ENCODE assay signal across 14 cellular contexts in genomic region chr14:69487226-69487625, GRCh38. TPM values are rescaled to one million over a fixed set of nuclear protein-coding genes. Genes with fewer than 3 reads are reported as not detected.
DNase-seq lines count a peak whose midpoint lies in the region; ATAC-seq and TF ChIP-seq lines count a peak whose summit lies in the region.
"Had no signal": no experiment of that assay in that cellular context is flagged by ENCODE, and none has a peak within 500 bp of the region (broad histone marks: within the 10 kb centered on the region; RNA-seq: fewer than 3 reads in every experiment).

No MANE protein-coding gene starts in this region.

- H3K4me3 Mint-ChIP-seq in glutamatergic neuron (ENCODE audit: unreplicated experiment): peak overlapping the region; percentile 8
- no peak overlapping the region for H3K4me3 Mint-ChIP-seq in stimulated activated effector memory CD8-positive, alpha-beta T cell treated with anti-CD3 and anti-CD28 coated beads, Interleukin-12 subunit alpha, Interleukin-12 subunit beta, amount 100 ng/mL, for 72 hours
- H3K4me3 Mint-ChIP-seq: B cell; CD4-positive, alpha-beta T cell; GM23338 had no signal

- H3K9me3 ChIP-seq in BLaER1 treated with 17β-estradiol and CSF1 and Interleukin-3, amounts not matched to agents 10 nM and 100 nM (replicated peaks in 1 of 11): no peaks in the 10 kb centered on the region
- H3K9me3 ChIP-seq in neuron (ENCODE audit: low read length) (no peaks in the 10 kb centered on the region), esophagus squamous epithelium (no peaks in the 10 kb centered on the region)
- H3K9me3 ChIP-seq: Caco-2 had no signal

- peaks cover 12% of the 10 kb centered on the region for H3K36me3 Mint-ChIP-seq in glutamatergic neuron (ENCODE audit: unreplicated experiment)
- no peaks in the 10 kb centered on the region for H3K36me3 Mint-ChIP-seq in stimulated activated effector memory CD8-positive, alpha-beta T cell treated with anti-CD3 and anti-CD28 coated beads, Interleukin-12 subunit alpha, Interleukin-12 subunit beta, amount 100 ng/mL, for 72 hours

- TF ChIP-seq POLR2A in esophagus squamous epithelium (IDR thresholded peaks at IDR 0.05): no peak

- no peak overlapping the region for H3K9ac ChIP-seq in BLaER1 treated with 17β-estradiol and CSF1 and Interleukin-3, amounts not matched to agents 10 nM and 100 nM

- DNase-seq in glutamatergic neuron (peak; percentile 72), GM03348 (ENCODE audit: low spot score) (no peak), esophagus squamous epithelium (lab: John Stamatoyannopoulos, UW) (no peak)
- no peak for DNase-seq in stimulated activated effector memory CD8-positive, alpha-beta T cell treated with anti-CD3 and anti-CD28 coated beads, Interleukin-12 subunit alpha, Interleukin-12 subunit beta, amount 100 ng/mL, for 72 hours (ENCODE audit: low spot score in 2 of 2)
- DNase-seq: Caco-2; CD4-positive, alpha-beta T cell; HCEC 1CT had no signal

- H3K9me3 Mint-ChIP-seq in glutamatergic neuron (ENCODE audit: unreplicated experiment): peaks cover 11% of the 10 kb centered on the region
- H3K9me3 Mint-ChIP-seq in stimulated activated effector memory CD8-positive, alpha-beta T cell treated with anti-CD3 and anti-CD28 coated beads, Interleukin-12 subunit alpha, Interleukin-12 subunit beta, amount 100 ng/mL, for 72 hours: no peaks in the 10 kb centered on the region
- H3K9me3 Mint-ChIP-seq: CD4-positive, alpha-beta T cell; GM23338 had no signal

- WGBS in esophagus squamous epithelium, 2 donors: 80% methylated on average over 1 of the region's 4 CpGs; no CpG with 5 or more reads in 1 of the 2 donors

- H3K27ac ChIP-seq in BLaER1 treated with 17β-estradiol and CSF1 and Interleukin-3, amounts not matched to agents 10 nM and 100 nM: no peak overlapping the region
- no peak overlapping the region for H3K27ac ChIP-seq in esophagus squamous epithelium
- H3K27ac ChIP-seq: C4-2B had no signal

- H2AFZ ChIP-seq in neuron (ENCODE audit: low read depth, low read length): peak overlapping the region; percentile 47
- H2AFZ ChIP-seq: GM23338 had no signal

- H3K4me1 ChIP-seq in BLaER1 treated with 17β-estradiol and CSF1 and Interleukin-3, amounts not matched to agents 10 nM and 100 nM: peaks cover 25 to 43% (median 38%) of the 10 kb centered on the region in 10 experiments
- H3K4me1 ChIP-seq in neuron (ENCODE audit: insufficient read depth, low read length) (peaks cover 24% of the 10 kb centered on the region), esophagus squamous epithelium (peaks cover 17 to 21% (median 17%) of the 10 kb centered on the region in 3 donors)

- H3K36me3 ChIP-seq in BLaER1 treated with 17β-estradiol and CSF1 and Interleukin-3, amounts not matched to agents 10 nM and 100 nM: no peaks in the 10 kb centered on the region
- H3K36me3 ChIP-seq in neuron (ENCODE audit: insufficient read depth, low read length) (no peaks in the 10 kb centered on the region), esophagus squamous epithelium (no peaks in the 10 kb centered on the region)

- intact Hi-C loops in esophagus squamous epithelium (cut with DNase I): no loop called here

- ATAC-seq in stimulated activated effector memory CD8-positive, alpha-beta T cell treated with anti-CD3 and anti-CD28 coated beads, Interleukin-12 subunit alpha, Interleukin-12 subunit beta, amount 100 ng/mL, for 72 hours: no peak
- ATAC-seq: GM23338 had no signal

- H3K4me2 ChIP-seq in BLaER1 treated with 17β-estradiol and CSF1 and Interleukin-3, amounts not matched to agents 10 nM and 100 nM: peak overlapping the region; percentile 20 to 79 (median 59); a peak in 21 of 22 replicates
- H3K4me2 ChIP-seq: GM23338 had no signal

- H3K27me3 Mint-ChIP-seq in glutamatergic neuron (ENCODE audit: unreplicated experiment): peaks cover 16% of the 10 kb centered on the region

- peaks cover 8% of the 10 kb centered on the region for H3K4me1 Mint-ChIP-seq in glutamatergic neuron (ENCODE audit: low read depth, unreplicated experiment)
- H3K4me1 Mint-ChIP-seq in stimulated activated effector memory CD8-positive, alpha-beta T cell treated with anti-CD3 and anti-CD28 coated beads, Interleukin-12 subunit alpha, Interleukin-12 subunit beta, amount 100 ng/mL, for 72 hours: no peaks in the 10 kb centered on the region

- TF ChIP-seq CTCF in glutamatergic neuron (IDR thresholded peaks at IDR 0.05; ENCODE audit: partially characterized antibody, unreplicated experiment) (no peak), esophagus squamous epithelium (IDR thresholded peaks at IDR 0.05) (no peak)

- peak overlapping the region; percentile 76 for H3K27ac Mint-ChIP-seq in glutamatergic neuron (ENCODE audit: unreplicated experiment)
- no peak overlapping the region for H3K27ac Mint-ChIP-seq in stimulated activated effector memory CD8-positive, alpha-beta T cell treated with anti-CD3 and anti-CD28 coated beads, Interleukin-12 subunit alpha, Interleukin-12 subunit beta, amount 100 ng/mL, for 72 hours
- H3K27ac Mint-ChIP-seq: B cell; CD4-positive, alpha-beta T cell; GM23338 had no signal

- H3K27me3 ChIP-seq in BLaER1 treated with 17β-estradiol and CSF1 and Interleukin-3, amounts not matched to agents 10 nM and 100 nM: peaks cover 44 to 50% (median 46%) of the 10 kb centered on the region in 11 experiments
- H3K27me3 ChIP-seq in neuron (ENCODE audit: insufficient read depth, low read length): peaks cover 49% of the 10 kb centered on the region
- H3K27me3 ChIP-seq in esophagus squamous epithelium: peaks cover 0 to 70% (median 15%) of the 10 kb centered on the region in 4 donors

- H3K4me3 ChIP-seq in BLaER1 treated with 17β-estradiol and CSF1 and Interleukin-3, amounts not matched to agents 10 nM and 100 nM: no peak overlapping the region
- no peak overlapping the region for H3K4me3 ChIP-seq in neuron (ENCODE audit: low read length)
- H3K4me3 ChIP-seq in esophagus squamous epithelium: no peak overlapping the region
- H3K4me3 ChIP-seq: GM23338 had no signal

- H4K20me1 ChIP-seq in BLaER1 treated with 17β-estradiol and CSF1 and Interleukin-3, amounts not matched to agents 10 nM and 100 nM: peaks cover 0 to 19% (median 8%) of the 10 kb centered on the region in 11 experiments; a peak in 11 of 22 replicates

RNA-seq across cellular contexts. Expression of gene PLEKHD1, which starts 2.7 kb away (rescaled TPM):
- total RNA-seq in glutamatergic neuron (ENCODE audit: unreplicated experiment): 1.3 TPM
- total RNA-seq in esophagus squamous epithelium: under 1 TPM in 1 of 4 donors, not detected in 3; 0.19 TPM
- total RNA-seq: A172, HT-29 had no signal
